In the genomic region with DNA sequence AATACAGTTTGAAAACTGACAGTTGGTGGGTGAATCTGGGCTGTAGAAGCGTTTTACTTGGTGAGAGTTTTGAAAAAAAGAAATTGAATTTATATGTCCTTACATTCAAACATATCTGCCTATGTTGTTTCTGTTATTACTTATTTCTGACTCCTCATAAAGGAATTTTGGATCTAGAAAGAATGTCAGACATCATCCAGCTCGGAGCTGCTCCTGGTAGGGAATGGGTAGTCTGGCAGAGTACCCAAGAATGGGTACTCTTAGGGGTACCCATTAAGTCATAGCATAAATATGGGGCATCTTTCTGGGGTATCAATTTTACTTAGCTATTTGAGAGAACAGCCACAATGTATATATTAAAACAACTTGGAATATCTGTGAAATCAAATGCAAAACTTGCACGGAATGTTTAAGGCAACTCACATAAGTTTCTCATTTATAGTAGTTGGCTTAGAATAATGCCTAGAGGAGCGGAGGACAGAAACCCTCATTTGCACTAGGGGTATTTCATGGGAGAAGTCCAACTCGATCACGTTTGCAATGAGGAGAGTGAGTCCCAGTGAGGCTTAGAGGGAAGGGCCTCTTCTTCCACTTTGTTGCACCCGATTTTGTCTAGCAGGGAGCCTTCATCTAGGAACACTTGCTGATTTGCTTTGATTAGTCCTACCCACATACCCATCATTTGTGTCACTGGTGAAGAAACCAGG, we compare ENCODE assay signal across 12 cellular contexts. TPM values are rescaled to one million over a fixed set of nuclear protein-coding genes. Genes with fewer than 3 reads are reported as not detected.
A peak's percentile ranks its signal among the peaks of the same experiment; 100 is the strongest.
DNase-seq lines count a peak whose midpoint lies in the region; ATAC-seq and TF ChIP-seq lines count a peak whose summit lies in the region.
"Had no signal": no experiment of that assay in that cellular context is flagged by ENCODE, and none has a peak within 500 bp of the region (broad histone marks: within the 10 kb centered on the region; RNA-seq: fewer than 3 reads in every experiment).

No MANE protein-coding gene starts in this region.

- H3K9me3 ChIP-seq in mammary epithelial cell (replicated peaks; ENCODE audit: insufficient read depth, low read length) (no peaks in the 10 kb centered on the region), lung (ENCODE audit: control insufficient read depth in 2 of 2, insufficient read depth in 1 of 2, low read length in 1 of 2) (peaks cover 0 to 2% of the 10 kb centered on the region in 2 donors)
- H3K9me3 ChIP-seq: spleen had no signal

- H3K4me3 Mint-ChIP-seq in type B pancreatic cell: peak overlapping the region; percentile 18
- H3K4me3 Mint-ChIP-seq: activated naive CD4-positive, alpha-beta T cell treated with anti-CD3 and anti-CD28 coated beads, Interleukin-2, amount 50 U/mL, for 24 hours had no signal

- peaks cover 3% of the 10 kb centered on the region for H3K36me3 Mint-ChIP-seq in type B pancreatic cell
- H3K36me3 Mint-ChIP-seq: activated naive CD4-positive, alpha-beta T cell treated with anti-CD3 and anti-CD28 coated beads, Interleukin-2, amount 50 U/mL, for 24 hours had no signal

- H3K4me1 ChIP-seq in mammary epithelial cell (ENCODE audit: insufficient read depth, low read length): peaks cover 36% of the 10 kb centered on the region
- peaks cover 9 to 17% of the 10 kb centered on the region in 2 donors for H3K4me1 ChIP-seq in lung (ENCODE audit: control insufficient read depth in 2 of 2, insufficient read depth in 2 of 2, low read length in 2 of 2)

- CTCF ChIA-PET in mammary epithelial cell (lab: Charles Lee; ENCODE audit: low non-redundant PET): interaction anchor here (0.5 to 1.9 kb wide), 2 partner anchors 18 to 134 kb away, joined by 3 to 11 read pairs; no protein-coding TSS in a partner anchor

- H3K79me2 ChIP-seq in mammary epithelial cell (ENCODE audit: insufficient read depth, low read length): peaks cover 16% of the 10 kb centered on the region

- H3K27ac ChIP-seq in mammary epithelial cell (ENCODE audit: insufficient read depth, low read depth, low read length): no peak overlapping the region
- peak overlapping the region; percentile 5 to 82 for H3K27ac ChIP-seq in lung (ENCODE audit: low read depth in 1 of 2, low read length in 1 of 2)

- no peak overlapping the region for H3K4me3 ChIP-seq in mammary epithelial cell (replicated peaks in 1 of 3; ENCODE audit: insufficient read depth in 1 of 3, low read depth in 2 of 3, low read length in 3 of 3)
- H3K4me3 ChIP-seq in lung: no peak overlapping the region
- H3K4me3 ChIP-seq: spleen had no signal

- no peaks in the 10 kb centered on the region for H3K9me3 Mint-ChIP-seq in type B pancreatic cell
- H3K9me3 Mint-ChIP-seq: activated naive CD4-positive, alpha-beta T cell treated with anti-CD3 and anti-CD28 coated beads, Interleukin-2, amount 50 U/mL, for 24 hours had no signal

- no peak for TF ChIP-seq CTCF in mammary epithelial cell (conservative IDR thresholded peaks at IDR 0.05 in 1 of 2, IDR thresholded peaks at IDR 0.05 in 1 of 2; ENCODE audit: extremely low read depth in 1 of 2, insufficient read depth in 1 of 2, low read depth in 1 of 2, low read length in 2 of 2)
- no peak for TF ChIP-seq CTCF in lung (IDR thresholded peaks at IDR 0.05; ENCODE audit: control extremely low read depth, extremely low read depth)
- no peak for TF ChIP-seq CTCF in type B pancreatic cell (conservative IDR thresholded peaks at IDR 0.05)

- peaks cover 27% of the 10 kb centered on the region for H3K4me1 Mint-ChIP-seq in type B pancreatic cell (ENCODE audit: unreplicated experiment)

- H3K27ac Mint-ChIP-seq in type B pancreatic cell: no peak overlapping the region
- H3K27ac Mint-ChIP-seq: activated naive CD4-positive, alpha-beta T cell treated with anti-CD3 and anti-CD28 coated beads, Interleukin-2, amount 50 U/mL, for 24 hours had no signal

- dilution Hi-C loops in mammary epithelial cell (cut with HindIII; ENCODE audit: low sequenced_read_pairs): no loop called here

- 83% methylated on average over 7 of the region's 7 CpGs for WGBS in mammary epithelial cell (ENCODE audit: low coverage, missing lambda C conversion rate)
- 67 to 78% methylated on average over 7 of the region's 7 CpGs for WGBS in lung, 2 donors

- BruUV-seq in mammary epithelial cell (replicated peaks; lab: Mats Ljungman, UMichigan): TSS peak; percentile 10

- H3K27me3 ChIP-seq in mammary epithelial cell (ENCODE audit: insufficient read depth, low read length) (no peaks in the 10 kb centered on the region), lung (ENCODE audit: control insufficient read depth, insufficient read depth) (no peaks in the 10 kb centered on the region)

- H3K27me3 Mint-ChIP-seq in type B pancreatic cell: peaks cover 26% of the 10 kb centered on the region

- intact Hi-C loops in mammary epithelial cell (cut with micrococcal nuclease) (loop anchor here (10.0 kb wide), 1 partner anchor 198 kb away; no protein-coding TSS in a partner anchor), posterior vena cava (cut with DNase I) (loop anchor here in 1 of 2 donors (1.0 kb wide), 1 partner anchor 46 kb away; no protein-coding TSS in a partner anchor)

- peak; percentile 25 for DNase-seq in M059J (ENCODE audit: low read depth)
- no peak for DNase-seq in mammary epithelial cell
- DNase-seq in lung (ENCODE audit: low spot score): no peak
- DNase-seq in type B pancreatic cell (ENCODE audit: extremely low spot score, unreplicated experiment): no peak
- DNase-seq in T1000 (lab: John Stamatoyannopoulos, UW): no peak
- no peak for DNase-seq in NCI-H345 (lab: John Stamatoyannopoulos, UW)
- DNase-seq in posterior vena cava (ENCODE audit: low spot score): no peak
- DNase-seq: activated CD4-positive, alpha-beta T cell treated with anti-CD3 and anti-CD28 coated beads for 48 hours; GDM1; NCI-H2081 treated with DMSO at 0.1 percent for 48 hours; spleen had no signal

- no peak for ATAC-seq in lung (ENCODE audit: insufficient read depth, low FRiP score)

- H4K20me1 ChIP-seq in mammary epithelial cell (ENCODE audit: insufficient read depth, low read length): no peaks in the 10 kb centered on the region

- peaks cover 5% of the 10 kb centered on the region for H3K36me3 ChIP-seq in mammary epithelial cell (ENCODE audit: insufficient read depth, low read length)
- H3K36me3 ChIP-seq in lung (ENCODE audit: control insufficient read depth in 2 of 2, insufficient read depth in 2 of 2, low read length in 2 of 2): no peaks in the 10 kb centered on the region
- H3K36me3 ChIP-seq: spleen had no signal

- peak overlapping the region; percentile 2 for H2AFZ ChIP-seq in mammary epithelial cell (ENCODE audit: low read depth, low read length)

- H3K9ac ChIP-seq in mammary epithelial cell (ENCODE audit: insufficient read depth, low read length): no peak overlapping the region

- in situ Hi-C loops in mammary epithelial cell (cut with MboI; ENCODE audit: low sequenced_read_pairs in 2 of 2): no loop called here

- H3K4me2 ChIP-seq in mammary epithelial cell (ENCODE audit: insufficient read depth, low read depth, low read length): no peak overlapping the region

RNA-seq across cellular contexts. Expression of a gene that starts 2.4 kb away (rescaled TPM):
- 28.2 and 58.3 TPM in 2 replicates for total RNA-seq in M059J (2014; rRNA removed; shearing (Covaris generic))
- 10 to 100 TPM; 37.5 to 77.3 TPM for total RNA-seq in mammary epithelial cell
- polyA plus RNA-seq in mammary epithelial cell: 39.1 TPM
- polyA minus RNA-seq in mammary epithelial cell: 5.9 TPM
- total RNA-seq in lung: 1 to 10 TPM; 4.2 to 8.6 TPM
- 1 to 10 TPM; 5.0 to 8.7 TPM for polyA plus RNA-seq in lung
- total RNA-seq in type B pancreatic cell (ENCODE audit: low replicate concordance): 13.9 and 15.7 TPM in 2 replicates
- 10 to 100 TPM; 38.0 to 44.7 TPM for total RNA-seq in posterior vena cava

RNA-seq across cellular contexts. Expression of a gene that starts 35.9 kb away (rescaled TPM):
- 4.5 and 6.6 TPM in 2 replicates for total RNA-seq in M059J (2014; rRNA removed; shearing (Covaris generic))
- total RNA-seq in mammary epithelial cell (1 to 10 TPM; 3.0 to 4.9 TPM), lung (1 to 10 TPM; 3.0 to 3.1 TPM), type B pancreatic cell (ENCODE audit: low replicate concordance) (2.7 and 5.3 TPM in 2 replicates), posterior vena cava (1 to 10 TPM; 1.7 to 2.1 TPM)
- polyA plus RNA-seq in mammary epithelial cell (2.5 TPM), lung (1 to 10 TPM; 1.2 to 1.5 TPM)
- 3.7 TPM for polyA minus RNA-seq in mammary epithelial cell

RNA-seq across cellular contexts. Expression of a gene that starts 36.3 kb away (rescaled TPM):
- 6.5 and 8.1 TPM in 2 replicates for total RNA-seq in M059J (2014; rRNA removed; shearing (Covaris generic))
- total RNA-seq in mammary epithelial cell: 10 to 100 TPM in 1 of 2 donors, 1 to 10 TPM in 1; 9.0 to 21.2 TPM
- 4.3 TPM for polyA plus RNA-seq in mammary epithelial cell
- polyA minus RNA-seq in mammary epithelial cell: 26.5 TPM
- total RNA-seq in lung: 10 to 100 TPM in 1 of 2 donors, 1 to 10 TPM in 1; 9.1 to 24.3 TPM
- polyA plus RNA-seq in lung: 1 to 10 TPM; 3.0 to 5.6 TPM
- total RNA-seq in type B pancreatic cell (ENCODE audit: low replicate concordance): 6.7 and 13.4 TPM in 2 replicates
- total RNA-seq in posterior vena cava: 10 to 100 TPM in 1 of 2 donors, 1 to 10 TPM in 1; 9.7 to 10.2 TPM
